11 cellular contexts compared by ENCODE assay signal in the genomic region with DNA sequence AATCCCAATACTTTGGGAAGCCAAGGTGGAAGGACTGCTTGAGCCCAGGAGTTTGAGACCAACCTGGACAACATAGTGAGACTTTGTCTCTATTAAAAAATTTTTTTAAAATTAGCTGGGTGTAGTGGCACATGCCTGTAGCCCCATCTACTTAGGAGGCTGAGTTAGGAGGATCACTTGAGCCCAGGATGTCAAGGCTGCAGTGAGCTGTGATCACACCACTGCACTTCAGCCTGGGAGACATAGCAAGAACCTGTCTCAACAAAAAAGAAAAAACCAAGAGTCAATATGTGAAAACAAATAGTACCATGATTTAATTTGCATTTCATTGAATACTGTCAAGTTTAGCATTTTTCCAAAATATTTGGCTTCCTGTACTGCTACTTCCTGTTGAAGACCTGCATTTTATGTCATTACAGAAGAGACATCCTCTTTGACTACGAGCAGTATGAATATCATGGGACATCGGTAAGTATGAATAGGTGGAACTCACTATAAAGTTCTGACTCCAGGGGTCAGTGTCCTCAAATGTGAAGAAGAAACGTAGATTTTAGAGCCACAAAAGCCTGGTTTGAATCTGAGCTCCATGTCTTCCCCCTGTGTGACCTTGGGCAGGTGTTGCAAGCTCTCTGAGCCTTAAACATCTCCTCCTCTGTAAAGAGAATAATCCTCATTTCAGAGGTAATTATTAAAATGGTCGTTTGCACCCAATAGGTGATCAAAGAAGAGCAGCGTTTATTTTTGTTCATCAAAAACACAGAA. TPM values are rescaled to one million over a fixed set of nuclear protein-coding genes. Genes with fewer than 3 reads are reported as not detected.
DNase-seq lines count a peak whose midpoint lies in the region; ATAC-seq and TF ChIP-seq lines count a peak whose summit lies in the region.
"Had no signal": no experiment of that assay in that cellular context is flagged by ENCODE, and none has a peak within 500 bp of the region (broad histone marks: within the 10 kb centered on the region; RNA-seq: fewer than 3 reads in every experiment).

No MANE protein-coding gene starts in this region.

- WGBS in right cardiac atrium: 66% methylated on average over 5 of the region's 5 CpGs

- DNase-seq in cardiac muscle cell (ENCODE audit: low read depth in 1 of 2, low spot score in 1 of 2): peak in 1 of 2 donors; percentile 45
- DNase-seq in right cardiac atrium: no peak
- DNase-seq in SHP77 treated with DMSO at 0.1 percent for 48 hours (lab: John Stamatoyannopoulos, UW): peak; percentile 18
- peak; percentile 44 for DNase-seq in fibroblast of villous mesenchyme (ENCODE audit: low read depth)
- DNase-seq in upper lobe of right lung: no peak
- no peak for DNase-seq in GM19240 (ENCODE audit: insufficient read length, low spot score)
- DNase-seq in NCI-H2081 treated with DMSO at 0.1 percent for 48 hours (lab: John Stamatoyannopoulos, UW): no peak
- DNase-seq: DMS79, NCI-H1105, posterior cingulate gyrus had no signal

- peak; percentile 14 for TF ChIP-seq CTCF in cardiac muscle cell (IDR thresholded peaks at IDR 0.05; ENCODE audit: low read depth, low read length)
- TF ChIP-seq CTCF in fibroblast of villous mesenchyme (IDR thresholded peaks at IDR 0.05; ENCODE audit: insufficient read depth, low read depth, low read length): peak; percentile 30
- TF ChIP-seq CTCF in upper lobe of right lung (IDR thresholded peaks at IDR 0.05): peak; percentile 30

- intact Hi-C loops in right cardiac atrium (cut with DNase I): loop anchor here in 3 of 4 donors (5.0 to 10.0 kb wide), 3 partner anchors 99 to 139 kb away; no protein-coding TSS in a partner anchor
- intact Hi-C loops in upper lobe of right lung (cut with DNase I): no loop called here

- H3K27ac ChIP-seq in cardiac muscle cell (no peak overlapping the region), right cardiac atrium (ENCODE audit: low read length) (no peak overlapping the region), upper lobe of right lung (no peak overlapping the region)

- no peaks in the 10 kb centered on the region for H3K4me1 ChIP-seq in cardiac muscle cell (ENCODE audit: low read depth)
- no peaks in the 10 kb centered on the region for H3K4me1 ChIP-seq in right cardiac atrium (ENCODE audit: control insufficient read depth, insufficient read depth, low read length)
- H3K4me1 ChIP-seq in upper lobe of right lung: no peaks in the 10 kb centered on the region

- H3K4me3 ChIP-seq in cardiac muscle cell: no peak overlapping the region
- no peak overlapping the region for H3K4me3 ChIP-seq in right cardiac atrium (ENCODE audit: low read length)
- H3K4me3 ChIP-seq in fibroblast of villous mesenchyme (ENCODE audit: low read depth, low read length): no peak overlapping the region
- no peak overlapping the region for H3K4me3 ChIP-seq in upper lobe of right lung

- no peaks in the 10 kb centered on the region for H3K9me3 ChIP-seq in cardiac muscle cell (ENCODE audit: low read depth)
- no peaks in the 10 kb centered on the region for H3K9me3 ChIP-seq in right cardiac atrium (ENCODE audit: control insufficient read depth, low read length)
- no peaks in the 10 kb centered on the region for H3K9me3 ChIP-seq in upper lobe of right lung

- H3K36me3 ChIP-seq in cardiac muscle cell (no peaks in the 10 kb centered on the region), upper lobe of right lung (no peaks in the 10 kb centered on the region)

- ATAC-seq in right cardiac atrium (no peak), upper lobe of right lung (no peak), HG02571 (IDR thresholded peaks at IDR 0.05; ENCODE audit: unreplicated experiment) (no peak)

- H3K27me3 ChIP-seq in cardiac muscle cell (no peaks in the 10 kb centered on the region), right cardiac atrium (ENCODE audit: control insufficient read depth, insufficient read depth) (no peaks in the 10 kb centered on the region), upper lobe of right lung (no peaks in the 10 kb centered on the region)

RNA-seq across cellular contexts. Expression of gene CDC45, which starts 16.0 kb away (rescaled TPM):
- total RNA-seq in cardiac muscle cell (7.6 and 9.1 TPM in 2 replicates), right cardiac atrium (under 1 TPM in 2 of 4 donors, not detected in 2; 0.80 to 0.85 TPM), fibroblast of villous mesenchyme (8.1 and 10.4 TPM in 2 replicates), upper lobe of right lung (0.58 TPM)
- polyA plus RNA-seq in cardiac muscle cell (11.2 and 15.5 TPM in 2 replicates), right cardiac atrium (0.16 TPM)

RNA-seq across cellular contexts. Expression of gene UFD1, which starts 16.8 kb away (rescaled TPM):
- total RNA-seq in cardiac muscle cell: 23.4 and 34.2 TPM in 2 replicates
- polyA plus RNA-seq in cardiac muscle cell: 36.9 and 77.3 TPM in 2 replicates
- 10 to 100 TPM; 34.7 to 46.9 (median 42.7) TPM for total RNA-seq in right cardiac atrium
- 58.1 TPM for polyA plus RNA-seq in right cardiac atrium
- total RNA-seq in fibroblast of villous mesenchyme: 44.9 and 67.3 TPM in 2 replicates
- total RNA-seq in upper lobe of right lung: 43.1 TPM

RNA-seq across cellular contexts. Expression of gene CLDN5, which starts 28.5 kb away (rescaled TPM):
- 0.74 and 1.0 TPM in 2 replicates for total RNA-seq in cardiac muscle cell
- polyA plus RNA-seq in cardiac muscle cell: 0.13 and 0.50 TPM in 2 replicates
- total RNA-seq in right cardiac atrium: 10 to 100 TPM in 2 of 4 donors, 1 to 10 TPM in 2; 4.1 to 12.8 (median 9.2) TPM
- polyA plus RNA-seq in right cardiac atrium: 23.9 TPM
- not detected in 2 replicates for total RNA-seq in fibroblast of villous mesenchyme
- total RNA-seq in upper lobe of right lung: 274 TPM

RNA-seq across cellular contexts. Expression of gene C22orf39, which starts 48.2 kb away (rescaled TPM):
- total RNA-seq in cardiac muscle cell (102 and 146 TPM in 2 replicates), right cardiac atrium (10 to 100 TPM; 44.9 to 64.3 (median 58.5) TPM), fibroblast of villous mesenchyme (11.3 and 12.5 TPM in 2 replicates), upper lobe of right lung (35.6 TPM)
- polyA plus RNA-seq in cardiac muscle cell (117 and 133 TPM in 2 replicates), right cardiac atrium (45.6 TPM)

Comparison
In these comparisons a context has a peak if more than half of its experiments do, and no peak if none do; other contexts are left out.
1. DNase-seq: peak in SHP77 treated with DMSO at 0.1 percent for 48 hours (single experiment) and fibroblast of villous mesenchyme (single experiment); none in right cardiac atrium (0 of 3), upper lobe of right lung (single experiment), GM19240 (single experiment) and NCI-H2081 treated with DMSO at 0.1 percent for 48 hours (single experiment).
2. RNA of gene CLDN5, which starts 28.5 kb away (total RNA-seq): 274 TPM in upper lobe of right lung (single experiment); 4.1 to 12.8 TPM in right cardiac atrium, 0.74 to 1.0 TPM in cardiac muscle cell and not detected in fibroblast of villous mesenchyme; every median in the first group is over 10 times any median in the second.
3. Peak in every context shown above with its lines, with median percentiles within 50 percentile points of each other: CTCF ChIP-seq.